In the genomic region with DNA sequence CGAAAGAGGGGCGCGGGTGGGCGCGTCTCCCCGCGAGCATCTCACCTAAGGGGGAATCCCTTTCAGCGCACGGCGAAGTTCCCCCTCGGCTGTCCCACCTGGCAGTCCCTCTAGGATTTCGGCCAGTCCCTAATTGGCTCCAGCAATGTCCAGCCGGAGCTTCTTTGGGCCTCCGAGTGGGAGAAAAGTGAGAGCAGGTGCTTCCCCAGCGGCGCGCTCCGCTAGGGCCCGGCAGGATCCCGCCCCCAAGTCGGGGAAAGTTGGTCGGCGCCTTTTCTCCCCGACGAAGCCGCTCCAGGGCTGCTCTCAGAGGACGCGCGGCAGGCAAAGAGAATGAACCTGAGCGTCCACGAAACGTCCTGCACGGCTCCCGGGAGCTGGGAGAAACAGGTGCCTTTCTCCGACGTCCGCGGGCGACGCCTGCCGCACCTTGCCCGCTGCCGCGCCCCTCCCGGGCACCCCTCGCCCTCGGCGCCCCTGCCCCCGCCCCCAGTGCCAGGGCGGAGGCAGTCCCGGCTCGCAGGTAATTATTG, we compare ENCODE assay signal across 8 cellular contexts. TPM values are rescaled to one million over a fixed set of nuclear protein-coding genes. Genes with fewer than 3 reads are reported as not detected.
DNase-seq lines count a peak whose midpoint lies in the region; ATAC-seq and TF ChIP-seq lines count a peak whose summit lies in the region.

No MANE protein-coding gene starts in this region.

- peaks cover 59% of the 10 kb centered on the region for H3K27me3 Mint-ChIP-seq in activated CD4-positive, alpha-beta T cell treated with anti-CD3 and anti-CD28 coated beads for 36 hours
- peaks cover 15% of the 10 kb centered on the region for H3K27me3 Mint-ChIP-seq in glutamatergic neuron (ENCODE audit: unreplicated experiment)

- CTCF ChIA-PET in activated CD4-positive, alpha-beta T cell treated with anti-CD3 and anti-CD28 coated beads for 36 hours (lab: Charles Lee) = no interaction called here

- peak overlapping the region; percentile 51 for H3K4me3 Mint-ChIP-seq in activated CD4-positive, alpha-beta T cell treated with anti-CD3 and anti-CD28 coated beads for 36 hours
- peak overlapping the region; percentile 82 for H3K4me3 Mint-ChIP-seq in glutamatergic neuron (ENCODE audit: unreplicated experiment)

- no peak for TF ChIP-seq CTCF in glutamatergic neuron (IDR thresholded peaks at IDR 0.05; ENCODE audit: partially characterized antibody, unreplicated experiment)

- no peaks in the 10 kb centered on the region for H3K36me3 Mint-ChIP-seq in activated CD4-positive, alpha-beta T cell treated with anti-CD3 and anti-CD28 coated beads for 36 hours (ENCODE audit: low read depth)
- peaks cover 12% of the 10 kb centered on the region for H3K36me3 Mint-ChIP-seq in glutamatergic neuron (ENCODE audit: unreplicated experiment)

- no peak overlapping the region for H3K27ac Mint-ChIP-seq in activated CD4-positive, alpha-beta T cell treated with anti-CD3 and anti-CD28 coated beads for 36 hours
- H3K27ac Mint-ChIP-seq in glutamatergic neuron (ENCODE audit: unreplicated experiment) = no peak overlapping the region

- peaks cover 9% of the 10 kb centered on the region for H3K4me1 Mint-ChIP-seq in activated CD4-positive, alpha-beta T cell treated with anti-CD3 and anti-CD28 coated beads for 36 hours
- no peaks in the 10 kb centered on the region for H3K4me1 Mint-ChIP-seq in glutamatergic neuron (ENCODE audit: low read depth, unreplicated experiment)

- POLR2A ChIA-PET in activated CD4-positive, alpha-beta T cell treated with anti-CD3 and anti-CD28 coated beads for 36 hours (lab: Charles Lee) = no interaction called here

- intact Hi-C loops in activated CD4-positive, alpha-beta T cell treated with anti-CD3 and anti-CD28 coated beads for 36 hours (cut with DNase I, micrococcal nuclease) = loop anchor here (1.0 to 10.0 kb wide), 5 partner anchors 279 to 526 kb away; partner anchors contain the start of gene PDS5B (in 1 of the 2)
- intact Hi-C loops in sciatic nerve (cut with DNase I) = no loop called here

- ATAC-seq in activated CD4-positive, alpha-beta T cell treated with anti-CD3 and anti-CD28 coated beads for 36 hours = no peak
- no peak for ATAC-seq in sciatic nerve

- DNase-seq in activated CD4-positive, alpha-beta T cell treated with anti-CD3 and anti-CD28 coated beads for 36 hours = peak; percentile 41
- DNase-seq in activated CD4-positive, alpha-beta T cell treated with anti-CD3 and anti-CD28 coated beads for 4 hours = no peak
- DNase-seq in NCI-H748 treated with DMSO at 0.1 percent for 48 hours (lab: John Stamatoyannopoulos, UW) = peak; percentile 69
- DNase-seq in glutamatergic neuron = peak; percentile 20
- DNase-seq in sciatic nerve (ENCODE audit: low spot score) = peak; percentile 64
- no peak for DNase-seq in 8988T
- DNase-seq in GM03348 (ENCODE audit: low spot score) = no peak
- no peak for DNase-seq in NCI-H1694 (lab: John Stamatoyannopoulos, UW)

- H3K9me3 Mint-ChIP-seq in activated CD4-positive, alpha-beta T cell treated with anti-CD3 and anti-CD28 coated beads for 36 hours (ENCODE audit: low read depth) = no peaks in the 10 kb centered on the region
- H3K9me3 Mint-ChIP-seq in glutamatergic neuron (ENCODE audit: unreplicated experiment) = peaks cover 5% of the 10 kb centered on the region

RNA-seq across cellular contexts. Expression of gene KL, which starts 0.4 kb away (rescaled TPM):
- total RNA-seq in activated CD4-positive, alpha-beta T cell treated with anti-CD3 and anti-CD28 coated beads for 36 hours = under 1 TPM; 0.35 to 0.37 TPM
- not detected for total RNA-seq in glutamatergic neuron (ENCODE audit: unreplicated experiment)
- total RNA-seq in sciatic nerve = 7.4 TPM

Comparison
In these comparisons a context has a peak if more than half of its experiments do, and no peak if none do; other contexts are left out.
1. DNase-seq: peak in activated CD4-positive, alpha-beta T cell treated with anti-CD3 and anti-CD28 coated beads for 36 hours (single experiment), NCI-H748 treated with DMSO at 0.1 percent for 48 hours (single experiment), glutamatergic neuron (single experiment) and sciatic nerve (single experiment); none in activated CD4-positive, alpha-beta T cell treated with anti-CD3 and anti-CD28 coated beads for 4 hours (0 of 2), 8988T (single experiment), GM03348 (single experiment) and NCI-H1694 (single experiment).